In the genomic region with DNA sequence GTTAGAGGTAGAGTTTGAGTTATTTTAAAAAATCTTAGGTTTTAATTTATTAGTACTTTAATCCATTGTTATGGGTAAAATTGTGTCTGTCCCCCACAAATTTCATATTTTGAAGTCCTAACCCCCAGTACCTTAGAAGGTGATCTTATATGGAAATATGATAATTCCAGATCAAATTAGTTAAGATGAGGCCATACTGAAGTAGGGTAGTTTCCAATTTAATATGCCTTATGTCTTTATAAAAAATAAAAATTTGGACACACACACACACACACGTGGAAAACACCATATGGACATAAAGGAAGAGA, we compare ENCODE assay signal across 9 cellular contexts. TPM values are rescaled to one million over a fixed set of nuclear protein-coding genes. Genes with fewer than 3 reads are reported as not detected.
DNase-seq lines count a peak whose midpoint lies in the region; ATAC-seq and TF ChIP-seq lines count a peak whose summit lies in the region.
"Had no signal": no experiment of that assay in that cellular context is flagged by ENCODE, and none has a peak within 500 bp of the region (broad histone marks: within the 10 kb centered on the region; RNA-seq: fewer than 3 reads in every experiment).

No MANE protein-coding gene starts in this region.

- intact Hi-C loops in CD14-positive monocyte (cut with micrococcal nuclease), result loop anchor here in 1 of 2 donors (5.0 kb wide), 1 partner anchor 128 kb away; no protein-coding TSS in a partner anchor
- intact Hi-C loops in ovary (cut with DNase I), result loop anchor here in 2 of 4 donors (5.0 to 10.0 kb wide), 3 partner anchors 128 to 766 kb away; no protein-coding TSS in a partner anchor

- POLR2A ChIA-PET in WTC11 (lab: Charles Lee), result interaction anchor here (0.6 kb wide), 1 partner anchor 163 kb away, joined by 3 read pairs; no protein-coding TSS in a partner anchor

- H3K27me3 ChIP-seq in KMS-11 (ENCODE audit: insufficient read depth, low read depth) (no peaks in the 10 kb centered on the region), ovary (no peaks in the 10 kb centered on the region), HAP-1 (ENCODE audit: low read depth) (no peaks in the 10 kb centered on the region; the same call in 1 of the 2 replicates)

- H3K36me3 Mint-ChIP-seq in CD14-positive monocyte, result no peaks in the 10 kb centered on the region
- H3K36me3 Mint-ChIP-seq in WTC11, result peaks cover 9% of the 10 kb centered on the region
- no peaks in the 10 kb centered on the region for H3K36me3 Mint-ChIP-seq in nephron (ENCODE audit: low read depth)

- H3K4me2 ChIP-seq in KMS-11, result no peak overlapping the region

- ATAC-seq in WTC11, result no peak

- H3K9ac ChIP-seq in KMS-11, result no peak overlapping the region

- TF ChIP-seq EP300 in ovary (IDR thresholded peaks at IDR 0.05), result no peak

- DNase-seq in CD14-positive monocyte (ENCODE audit: low spot score) (no peak), WTC11 (ENCODE audit: low spot score) (no peak), germinal center (ENCODE audit: low spot score) (no peak), ovary (no peak), HAP-1 (ENCODE audit: low spot score in 2 of 2) (no peak)
- DNase-seq: Right ventricle myocardium superior had no signal

- H3K27ac Mint-ChIP-seq in CD14-positive monocyte (no peak overlapping the region), WTC11 (no peak overlapping the region), nephron (peak overlapping the region in 2 of 3 experiments; percentile 0 to 6)

- no peaks in the 10 kb centered on the region for H3K79me2 ChIP-seq in KMS-11 (ENCODE audit: insufficient read depth, low read depth)

- no peak for TF ChIP-seq POLR2A in ovary (IDR thresholded peaks at IDR 0.05)

- H4K20me1 ChIP-seq in KMS-11 (ENCODE audit: insufficient read depth), result no peaks in the 10 kb centered on the region

- CTCF ChIA-PET in WTC11 (lab: Charles Lee), result interaction anchor here (1.2 to 5.5 kb wide), 3 partner anchors 8 to 129 kb away, joined by 4 to 115 read pairs (median 19); no protein-coding TSS in a partner anchor

- no peak overlapping the region for H2AFZ ChIP-seq in KMS-11 (ENCODE audit: low read depth)

- H3K4me1 Mint-ChIP-seq in CD14-positive monocyte (peaks cover 4% of the 10 kb centered on the region), WTC11 (peaks cover 6% of the 10 kb centered on the region), nephron (peaks cover 6% of the 10 kb centered on the region)

- H3K4me1 ChIP-seq in KMS-11 (ENCODE audit: low read depth, poor library complexity, severe bottlenecking) (no peaks in the 10 kb centered on the region), ovary (ENCODE audit: insufficient read depth) (no peaks in the 10 kb centered on the region), HAP-1 (no peaks in the 10 kb centered on the region)

- in situ Hi-C loops in HAP-1 (cut with MboI; ENCODE audit: low sequenced_read_pairs), result loop anchor here (25.0 kb wide), 2 partner anchors 278 to 753 kb away; no protein-coding TSS in a partner anchor

- H3K27ac ChIP-seq in KMS-11 (no peak overlapping the region), ovary (no peak overlapping the region)

- H3K27me3 Mint-ChIP-seq in CD14-positive monocyte (ENCODE audit: low read depth in 3 of 3), result peaks cover 0 to 4% (median 2%) of the 10 kb centered on the region in 3 donors
- no peaks in the 10 kb centered on the region for H3K27me3 Mint-ChIP-seq in WTC11 (ENCODE audit: low read depth)
- H3K27me3 Mint-ChIP-seq in nephron (ENCODE audit: low read depth), result no peaks in the 10 kb centered on the region

- peak; percentile 41 for TF ChIP-seq CTCF in CD14-positive monocyte (IDR thresholded peaks at IDR 0.05)
- peak; percentile 30 for TF ChIP-seq CTCF in KMS-11 (conservative IDR thresholded peaks at IDR 0.05; ENCODE audit: low read depth, low read length)
- TF ChIP-seq CTCF in WTC11 (IDR thresholded peaks at IDR 0.05), result peak; percentile 20; the same call in 1 of the 2 replicates
- no peak for TF ChIP-seq CTCF in nephron (IDR thresholded peaks at IDR 0.05; ENCODE audit: unreplicated experiment in 3 of 3)
- no peak for TF ChIP-seq CTCF in ovary (IDR thresholded peaks at IDR 0.05)

- 14 to 36% (median 15%) methylated on average over 1 of the region's 1 CpG for WGBS in ovary, 3 donors

- no peak overlapping the region for H3K4me3 ChIP-seq in KMS-11 (IDR thresholded peaks at IDR 0.05; ENCODE audit: insufficient read depth, low read depth, low read length)
- no peak overlapping the region for H3K4me3 ChIP-seq in ovary
- H3K4me3 ChIP-seq in HAP-1, result no peak overlapping the region

- H3K4me3 Mint-ChIP-seq in CD14-positive monocyte, result no peak overlapping the region
- no peak overlapping the region for H3K4me3 Mint-ChIP-seq in WTC11
- no peak overlapping the region for H3K4me3 Mint-ChIP-seq in nephron

- H3K36me3 ChIP-seq in KMS-11 (ENCODE audit: insufficient read depth) (no peaks in the 10 kb centered on the region), ovary (no peaks in the 10 kb centered on the region), HAP-1 (replicated peaks) (no peaks in the 10 kb centered on the region)

- H3K9me3 Mint-ChIP-seq in CD14-positive monocyte, result peaks cover 0 to 8% (median 1%) of the 10 kb centered on the region in 7 donors
- peaks cover 14% of the 10 kb centered on the region for H3K9me3 Mint-ChIP-seq in WTC11
- peaks cover 2% of the 10 kb centered on the region for H3K9me3 Mint-ChIP-seq in nephron

- H3K9me3 ChIP-seq in ovary (no peaks in the 10 kb centered on the region), HAP-1 (no peaks in the 10 kb centered on the region)

TF ChIP-seq in WTC11, 78 proteins besides CTCF, POLR2A, EP300 and RAD21 (continues in another document):
- TF ChIP-seq, protein P1, sequence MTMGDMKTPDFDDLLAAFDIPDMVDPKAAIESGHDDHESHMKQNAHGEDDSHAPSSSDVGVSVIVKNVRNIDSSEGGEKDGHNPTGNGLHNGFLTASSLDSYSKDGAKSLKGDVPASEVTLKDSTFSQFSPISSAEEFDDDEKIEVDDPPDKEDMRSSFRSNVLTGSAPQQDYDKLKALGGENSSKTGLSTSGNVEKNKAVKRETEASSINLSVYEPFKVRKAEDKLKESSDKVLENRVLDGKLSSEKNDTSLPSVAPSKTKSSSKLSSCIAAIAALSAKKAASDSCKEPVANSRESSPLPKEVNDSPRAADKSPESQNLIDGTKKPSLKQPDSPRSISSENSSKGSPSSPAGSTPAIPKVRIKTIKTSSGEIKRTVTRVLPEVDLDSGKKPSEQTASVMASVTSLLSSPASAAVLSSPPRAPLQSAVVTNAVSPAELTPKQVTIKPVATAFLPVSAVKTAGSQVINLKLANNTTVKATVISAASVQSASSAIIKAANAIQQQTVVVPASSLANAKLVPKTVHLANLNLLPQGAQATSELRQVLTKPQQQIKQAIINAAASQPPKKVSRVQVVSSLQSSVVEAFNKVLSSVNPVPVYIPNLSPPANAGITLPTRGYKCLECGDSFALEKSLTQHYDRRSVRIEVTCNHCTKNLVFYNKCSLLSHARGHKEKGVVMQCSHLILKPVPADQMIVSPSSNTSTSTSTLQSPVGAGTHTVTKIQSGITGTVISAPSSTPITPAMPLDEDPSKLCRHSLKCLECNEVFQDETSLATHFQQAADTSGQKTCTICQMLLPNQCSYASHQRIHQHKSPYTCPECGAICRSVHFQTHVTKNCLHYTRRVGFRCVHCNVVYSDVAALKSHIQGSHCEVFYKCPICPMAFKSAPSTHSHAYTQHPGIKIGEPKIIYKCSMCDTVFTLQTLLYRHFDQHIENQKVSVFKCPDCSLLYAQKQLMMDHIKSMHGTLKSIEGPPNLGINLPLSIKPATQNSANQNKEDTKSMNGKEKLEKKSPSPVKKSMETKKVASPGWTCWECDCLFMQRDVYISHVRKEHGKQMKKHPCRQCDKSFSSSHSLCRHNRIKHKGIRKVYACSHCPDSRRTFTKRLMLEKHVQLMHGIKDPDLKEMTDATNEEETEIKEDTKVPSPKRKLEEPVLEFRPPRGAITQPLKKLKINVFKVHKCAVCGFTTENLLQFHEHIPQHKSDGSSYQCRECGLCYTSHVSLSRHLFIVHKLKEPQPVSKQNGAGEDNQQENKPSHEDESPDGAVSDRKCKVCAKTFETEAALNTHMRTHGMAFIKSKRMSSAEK (CRISPR knock-in tag; IDR thresholded peaks at IDR 0.05; ENCODE audit: borderline replicate concordance), result no peak
- TF ChIP-seq USF2 (CRISPR knock-in tag; IDR thresholded peaks at IDR 0.05), result no peak
- TF ChIP-seq NFE2L1 (CRISPR knock-in tag; IDR thresholded peaks at IDR 0.05), result no peak
- no peak for TF ChIP-seq HMGA2 (CRISPR knock-in tag; IDR thresholded peaks at IDR 0.05)
- TF ChIP-seq NFYB (CRISPR knock-in tag; conservative IDR thresholded peaks at IDR 0.05; ENCODE audit: low read depth), result no peak
- TF ChIP-seq, protein P2, sequence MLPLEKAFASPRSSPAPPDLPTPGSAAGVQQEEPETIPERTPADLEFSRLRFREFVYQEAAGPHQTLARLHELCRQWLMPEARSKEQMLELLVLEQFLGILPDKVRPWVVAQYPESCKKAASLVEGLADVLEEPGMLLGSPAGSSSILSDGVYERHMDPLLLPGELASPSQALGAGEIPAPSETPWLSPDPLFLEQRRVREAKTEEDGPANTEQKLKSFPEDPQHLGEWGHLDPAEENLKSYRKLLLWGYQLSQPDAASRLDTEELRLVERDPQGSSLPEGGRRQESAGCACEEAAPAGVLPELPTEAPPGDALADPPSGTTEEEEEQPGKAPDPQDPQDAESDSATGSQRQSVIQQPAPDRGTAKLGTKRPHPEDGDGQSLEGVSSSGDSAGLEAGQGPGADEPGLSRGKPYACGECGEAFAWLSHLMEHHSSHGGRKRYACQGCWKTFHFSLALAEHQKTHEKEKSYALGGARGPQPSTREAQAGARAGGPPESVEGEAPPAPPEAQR (CRISPR knock-in tag; IDR thresholded peaks at IDR 0.05), result no peak
- TF ChIP-seq, protein P3, sequence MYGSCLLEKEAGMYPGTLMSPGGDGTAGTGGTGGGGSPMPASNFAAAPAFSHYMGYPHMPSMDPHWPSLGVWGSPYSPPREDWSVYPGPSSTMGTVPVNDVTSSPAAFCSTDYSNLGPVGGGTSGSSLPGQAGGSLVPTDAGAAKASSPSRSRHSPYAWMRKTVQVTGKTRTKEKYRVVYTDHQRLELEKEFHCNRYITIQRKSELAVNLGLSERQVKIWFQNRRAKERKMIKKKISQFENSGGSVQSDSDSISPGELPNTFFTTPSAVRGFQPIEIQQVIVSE (CRISPR knock-in tag; IDR thresholded peaks at IDR 0.05; ENCODE audit: borderline replicate concordance), result no peak

RNA-seq across cellular contexts. Expression of gene ADGRG7, which starts 18.6 kb away (rescaled TPM):
- polyA plus RNA-seq in CD14-positive monocyte (not detected), ovary (not detected)
- total RNA-seq in WTC11 (2021) (not detected in 3 replicates), ovary (not detected)
- total RNA-seq: MCF 10A, Right ventricle myocardium superior had no signal

Comparison
In these comparisons a context has a peak if more than half of its experiments do, and no peak if none do; other contexts are left out.
1. H3K27ac Mint-ChIP-seq: peak in nephron (2 of 3); none in CD14-positive monocyte (0 of 7) and WTC11 (single experiment).
2. CTCF ChIP-seq: peak in CD14-positive monocyte (single experiment), KMS-11 (single experiment) and WTC11 (single experiment); none in nephron (0 of 3) and ovary (0 of 3).